In genomic region chrX:139204903-139205667, GRCh38 we compare ENCODE assay signal across 8 cellular contexts.
DNase-seq lines count a peak whose midpoint lies in the region; ATAC-seq, FAIRE-seq and TF ChIP-seq lines count a peak whose summit lies in the region.

No MANE protein-coding gene starts in this region.

- no peak overlapping the region for H2AFZ ChIP-seq in HepG2 (ENCODE audit: low read length)

- H3K4me1 Mint-ChIP-seq in MCF 10A (ENCODE audit: insufficient read depth, unreplicated experiment) = peaks cover 15% of the 10 kb centered on the region

- peak; percentile 75 for ATAC-seq in HepG2

- H3K36me3 Mint-ChIP-seq in MCF 10A (ENCODE audit: insufficient read depth, unreplicated experiment) = no peaks in the 10 kb centered on the region

- no peak for TF ChIP-seq POLR2A in HepG2 (IDR thresholded peaks at IDR 0.05; ENCODE audit: insufficient read depth in 1 of 2, low read depth in 2 of 2, low read length in 2 of 2)
- TF ChIP-seq POLR2A in testis (IDR thresholded peaks at IDR 0.05) = no peak

- no peaks in the 10 kb centered on the region for H3K9me3 ChIP-seq in HepG2 (ENCODE audit: low read length)
- no peaks in the 10 kb centered on the region for H3K9me3 ChIP-seq in testis

- intact Hi-C loops in MCF 10A (cut with micrococcal nuclease) = loop anchor here (10.0 kb wide), 1 partner anchor 350 kb away; no protein-coding TSS in a partner anchor
- intact Hi-C loops in HepG2 (cut with micrococcal nuclease; ENCODE audit: unreplicated experiment) = no loop called here
- intact Hi-C loops in testis (cut with DNase I; ENCODE audit: low total_unique reads) = no loop called here

- peaks cover 8% of the 10 kb centered on the region for H3K9me3 Mint-ChIP-seq in MCF 10A (ENCODE audit: unreplicated experiment)

- DNase-seq in DMS153 treated with DMSO at 0.1 percent for 48 hours (lab: John Stamatoyannopoulos, UW; ENCODE audit: unreplicated experiment) (peak; percentile 33), LNCaP clone FGC (ENCODE audit: low read depth) (no peak), MCF 10A (ENCODE audit: unreplicated experiment) (peak; percentile 57), HepG2 (ENCODE audit: low spot score) (no peak), testis (peak; percentile 46), NOMO-1 (lab: John Stamatoyannopoulos, UW; ENCODE audit: unreplicated experiment in 2 of 2) (no peak), NCI-H2107 treated with DMSO at 0.1 percent for 48 hours (lab: John Stamatoyannopoulos, UW; ENCODE audit: unreplicated experiment) (no peak)
- DNase-seq in stimulated activated CD4-positive, alpha-beta T cell treated with anti-CD3 and anti-CD28 coated beads, Interleukin-2, amount 100 ng/mL, for 48 hours = no peak

- no peak for TF ChIP-seq CTCF in LNCaP clone FGC (IDR thresholded peaks at IDR 0.05; ENCODE audit: control insufficient read depth, extremely low read depth, insufficient read depth)
- peak; percentile 9 for TF ChIP-seq CTCF in MCF 10A (IDR thresholded peaks at IDR 0.05; ENCODE audit: unreplicated experiment)
- no peak for TF ChIP-seq CTCF in HepG2 (CRISPR knock-in tag; IDR thresholded peaks at IDR 0.05)
- no peak for TF ChIP-seq CTCF in testis (IDR thresholded peaks at IDR 0.05)

- H3K27ac Mint-ChIP-seq in MCF 10A (ENCODE audit: low read depth, unreplicated experiment) = peak overlapping the region; percentile 76

- H3K27ac ChIP-seq in HepG2 (ENCODE audit: extremely low read length, insufficient read depth, low read length) (no peak overlapping the region), testis (peak overlapping the region; percentile 39 to 80)

- H3K4me1 ChIP-seq in HepG2 (ENCODE audit: insufficient read depth, low read length) (no peaks in the 10 kb centered on the region), testis (no peaks in the 10 kb centered on the region)

- no peak for FAIRE-seq in HepG2 (lab: Jason Lieb, UNC)

- H3K4me2 ChIP-seq in HepG2 (ENCODE audit: low read depth, low read length) = no peak overlapping the region

- CTCF ChIA-PET in MCF 10A (lab: Yijun Ruan, JAX) (interaction anchor here (0.6 to 0.7 kb wide), 2 partner anchors 65 to 955 kb away, joined by 3 read pairs; no protein-coding TSS in a partner anchor), HepG2 (lab: Yijun Ruan, JAX; ENCODE audit: low intra/inter-chr PET ratio, low total read pairs) (no interaction called here)

- in situ Hi-C loops in HepG2 (cut with HindIII; ENCODE audit: extremely low pct_ligation_motif_present, low pct_unique_long_range_greater_than_20kb) = no loop called here

- WGBS in HepG2 (ENCODE audit: low lambda C conversion rate) = 52% methylated on average over 9 of the region's 58 CpGs
- WGBS in testis, 2 donors = 1 to 4% methylated on average over 12 to 43 of the region's 58 CpGs

- H3K27me3 ChIP-seq in HepG2 (ENCODE audit: control insufficient read depth in 1 of 2, insufficient read depth in 2 of 2, low read length in 2 of 2) (no peaks in the 10 kb centered on the region; a peak in 1 of 5 replicates), testis (no peaks in the 10 kb centered on the region)

- no peaks in the 10 kb centered on the region for H4K20me1 ChIP-seq in HepG2 (ENCODE audit: insufficient read depth, low read length)

- POLR2A ChIA-PET in MCF 10A (lab: Yijun Ruan, JAX) = interaction anchor here (0.7 to 1.6 kb wide), 3 partner anchors 26 to 280 kb away, joined by 3 to 5 read pairs (median 3); no protein-coding TSS in a partner anchor
- POLR2A ChIA-PET in HepG2 (lab: Yijun Ruan, JAX) = no interaction called here

- no TSS peak for BruUV-seq in MCF 10A (replicated peaks; lab: Mats Ljungman, UMichigan)
- BruUV-seq in HepG2 (replicated peaks; lab: Mats Ljungman, UMichigan) = no TSS peak

- TF ChIP-seq EP300 in HepG2 (IDR thresholded peaks at IDR 0.05; ENCODE audit: low read depth in 2 of 2, low read length in 2 of 2) (no peak), HepG2 (CRISPR knock-in tag; IDR thresholded peaks at IDR 0.05; ENCODE audit: borderline replicate concordance) (no peak)

- peak overlapping the region; percentile 87 for H3K4me3 Mint-ChIP-seq in MCF 10A (ENCODE audit: unreplicated experiment)

- H3K4me3 ChIP-seq in LNCaP clone FGC (ENCODE audit: low read depth, low read length) (peak overlapping the region; percentile 53), HepG2 (replicated peaks in 1 of 3; ENCODE audit: insufficient read depth in 1 of 3, low read depth in 2 of 3, low read length in 3 of 3) (0 out of 6 replicates have a peak overlapping the region, but pooled peaks of 1 of the 3 experiments have one; percentile 13), testis (peak overlapping the region; percentile 53 to 65)

- no peaks in the 10 kb centered on the region for H3K36me3 ChIP-seq in HepG2 (replicated peaks in 1 of 2; ENCODE audit: control insufficient read depth in 1 of 2, insufficient read depth in 2 of 2, low read length in 2 of 2)
- no peaks in the 10 kb centered on the region for H3K36me3 ChIP-seq in testis (ENCODE audit: low read depth, missing control alignments)

- no peak overlapping the region for H3K9ac ChIP-seq in HepG2 (ENCODE audit: insufficient read depth, low read depth, low read length)

- no peaks in the 10 kb centered on the region for H3K79me2 ChIP-seq in HepG2 (ENCODE audit: insufficient read depth, low read length)

- TF ChIP-seq RAD21 in HepG2 (CRISPR knock-in tag; IDR thresholded peaks at IDR 0.05) = no peak

- H3K27me3 Mint-ChIP-seq in MCF 10A (ENCODE audit: insufficient read depth, unreplicated experiment) = no peaks in the 10 kb centered on the region

TF ChIP-seq in HepG2, 621 proteins besides CTCF, POLR2A, EP300 and RAD21:
- TF ChIP-seq RBM39 (IDR thresholded peaks at IDR 0.05; ENCODE audit: low read depth, low read length, poor library complexity, severe bottlenecking) = no peak
- TF ChIP-seq ZNF224 (CRISPR knock-in tag; IDR thresholded peaks at IDR 0.05) = no peak
- no peak for TF ChIP-seq PBX3 (CRISPR knock-in tag; IDR thresholded peaks at IDR 0.05; ENCODE audit: borderline replicate concordance)
- TF ChIP-seq ZNF720 (CRISPR knock-in tag; IDR thresholded peaks at IDR 0.05) = no peak
- TF ChIP-seq ZNF777 (CRISPR knock-in tag; IDR thresholded peaks at IDR 0.05) = no peak
- TF ChIP-seq ZNF33B (CRISPR knock-in tag; IDR thresholded peaks at IDR 0.05) = no peak
- TF ChIP-seq PITX1 (CRISPR knock-in tag; IDR thresholded peaks at IDR 0.05) = no peak
- TF ChIP-seq ZNF441 (CRISPR knock-in tag; IDR thresholded peaks at IDR 0.05; ENCODE audit: borderline replicate concordance) = no peak
- no peak for TF ChIP-seq HDAC6 (IDR thresholded peaks at IDR 0.05; ENCODE audit: low read depth, low read length)
- TF ChIP-seq ZNF383 (CRISPR knock-in tag; IDR thresholded peaks at IDR 0.05; ENCODE audit: borderline replicate concordance) = no peak
- TF ChIP-seq ARID2 (CRISPR knock-in tag; IDR thresholded peaks at IDR 0.05; ENCODE audit: borderline replicate concordance) = no peak
- no peak for TF ChIP-seq KAT7 (CRISPR knock-in tag; IDR thresholded peaks at IDR 0.05; ENCODE audit: borderline replicate concordance)
- no peak for TF ChIP-seq ZNF550 (CRISPR knock-in tag; IDR thresholded peaks at IDR 0.05; ENCODE audit: borderline replicate concordance)
- no peak for TF ChIP-seq TMF1 (CRISPR knock-in tag; IDR thresholded peaks at IDR 0.05; ENCODE audit: low read depth)
- no peak for TF ChIP-seq ZBTB20 (CRISPR knock-in tag; IDR thresholded peaks at IDR 0.05; ENCODE audit: borderline replicate concordance, low read depth)
- TF ChIP-seq NFKB2 (CRISPR knock-in tag; IDR thresholded peaks at IDR 0.05; ENCODE audit: borderline replicate concordance) = no peak
- TF ChIP-seq ATF6 (CRISPR knock-in tag; conservative IDR thresholded peaks at IDR 0.05) = no peak
- TF ChIP-seq ZNF703 (CRISPR knock-in tag; IDR thresholded peaks at IDR 0.05; ENCODE audit: borderline replicate concordance) = no peak
- TF ChIP-seq ZNF138 (CRISPR knock-in tag; IDR thresholded peaks at IDR 0.05; ENCODE audit: low read depth) = no peak
- TF ChIP-seq KMT2B (CRISPR knock-in tag; IDR thresholded peaks at IDR 0.05) = no peak

Comparison
In these comparisons a context has a peak if more than half of its experiments do, and no peak if none do; other contexts are left out.
1. DNase-seq: peak in DMS153 treated with DMSO at 0.1 percent for 48 hours (single experiment), MCF 10A (single experiment) and testis (single experiment); none in LNCaP clone FGC (single experiment), HepG2 (single experiment), NOMO-1 (0 of 2), NCI-H2107 treated with DMSO at 0.1 percent for 48 hours (single experiment) and stimulated activated CD4-positive, alpha-beta T cell treated with anti-CD3 and anti-CD28 coated beads, Interleukin-2, amount 100 ng/mL, for 48 hours (0 of 2).